ENCODE assay signal across 1 cellular context in the genomic region with DNA sequence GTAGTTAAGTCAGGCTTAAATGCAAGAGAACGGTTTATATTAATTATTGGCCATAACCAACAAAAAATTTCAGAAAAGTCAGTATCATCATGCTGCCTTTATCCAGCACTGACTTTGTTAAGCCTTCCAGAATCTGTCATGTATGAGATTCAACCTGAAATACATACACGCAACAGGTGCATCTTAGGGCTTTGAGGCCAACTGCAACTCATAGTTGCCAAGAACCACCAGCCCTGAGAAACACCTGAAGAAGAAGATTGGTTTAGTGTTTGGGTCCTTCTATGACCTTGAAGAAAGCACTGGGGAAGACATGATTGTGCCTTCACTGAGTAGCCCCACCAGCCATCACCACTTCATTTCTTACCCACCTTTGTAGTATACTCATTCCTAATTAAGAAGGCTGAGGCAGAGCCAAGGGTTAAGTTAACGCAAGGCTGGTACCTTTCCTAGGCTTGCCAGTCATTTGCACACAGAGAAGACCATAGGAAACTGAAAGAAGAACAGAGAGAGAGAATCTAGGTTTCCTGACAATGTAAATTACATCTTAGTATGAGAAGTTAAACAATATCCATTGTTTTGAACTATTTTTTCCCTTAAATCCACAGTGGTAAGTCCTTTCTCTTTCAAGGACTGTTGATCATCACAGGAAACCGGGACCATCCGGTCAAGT.
TF ChIP-seq lines count a peak whose summit lies in the region.

No MANE protein-coding gene starts in this region.

TF ChIP-seq in GM23338, 12 proteins besides CTCF, POLR2A, EP300 and RAD21 (continued from another document):
- TF ChIP-seq, protein P1, sequence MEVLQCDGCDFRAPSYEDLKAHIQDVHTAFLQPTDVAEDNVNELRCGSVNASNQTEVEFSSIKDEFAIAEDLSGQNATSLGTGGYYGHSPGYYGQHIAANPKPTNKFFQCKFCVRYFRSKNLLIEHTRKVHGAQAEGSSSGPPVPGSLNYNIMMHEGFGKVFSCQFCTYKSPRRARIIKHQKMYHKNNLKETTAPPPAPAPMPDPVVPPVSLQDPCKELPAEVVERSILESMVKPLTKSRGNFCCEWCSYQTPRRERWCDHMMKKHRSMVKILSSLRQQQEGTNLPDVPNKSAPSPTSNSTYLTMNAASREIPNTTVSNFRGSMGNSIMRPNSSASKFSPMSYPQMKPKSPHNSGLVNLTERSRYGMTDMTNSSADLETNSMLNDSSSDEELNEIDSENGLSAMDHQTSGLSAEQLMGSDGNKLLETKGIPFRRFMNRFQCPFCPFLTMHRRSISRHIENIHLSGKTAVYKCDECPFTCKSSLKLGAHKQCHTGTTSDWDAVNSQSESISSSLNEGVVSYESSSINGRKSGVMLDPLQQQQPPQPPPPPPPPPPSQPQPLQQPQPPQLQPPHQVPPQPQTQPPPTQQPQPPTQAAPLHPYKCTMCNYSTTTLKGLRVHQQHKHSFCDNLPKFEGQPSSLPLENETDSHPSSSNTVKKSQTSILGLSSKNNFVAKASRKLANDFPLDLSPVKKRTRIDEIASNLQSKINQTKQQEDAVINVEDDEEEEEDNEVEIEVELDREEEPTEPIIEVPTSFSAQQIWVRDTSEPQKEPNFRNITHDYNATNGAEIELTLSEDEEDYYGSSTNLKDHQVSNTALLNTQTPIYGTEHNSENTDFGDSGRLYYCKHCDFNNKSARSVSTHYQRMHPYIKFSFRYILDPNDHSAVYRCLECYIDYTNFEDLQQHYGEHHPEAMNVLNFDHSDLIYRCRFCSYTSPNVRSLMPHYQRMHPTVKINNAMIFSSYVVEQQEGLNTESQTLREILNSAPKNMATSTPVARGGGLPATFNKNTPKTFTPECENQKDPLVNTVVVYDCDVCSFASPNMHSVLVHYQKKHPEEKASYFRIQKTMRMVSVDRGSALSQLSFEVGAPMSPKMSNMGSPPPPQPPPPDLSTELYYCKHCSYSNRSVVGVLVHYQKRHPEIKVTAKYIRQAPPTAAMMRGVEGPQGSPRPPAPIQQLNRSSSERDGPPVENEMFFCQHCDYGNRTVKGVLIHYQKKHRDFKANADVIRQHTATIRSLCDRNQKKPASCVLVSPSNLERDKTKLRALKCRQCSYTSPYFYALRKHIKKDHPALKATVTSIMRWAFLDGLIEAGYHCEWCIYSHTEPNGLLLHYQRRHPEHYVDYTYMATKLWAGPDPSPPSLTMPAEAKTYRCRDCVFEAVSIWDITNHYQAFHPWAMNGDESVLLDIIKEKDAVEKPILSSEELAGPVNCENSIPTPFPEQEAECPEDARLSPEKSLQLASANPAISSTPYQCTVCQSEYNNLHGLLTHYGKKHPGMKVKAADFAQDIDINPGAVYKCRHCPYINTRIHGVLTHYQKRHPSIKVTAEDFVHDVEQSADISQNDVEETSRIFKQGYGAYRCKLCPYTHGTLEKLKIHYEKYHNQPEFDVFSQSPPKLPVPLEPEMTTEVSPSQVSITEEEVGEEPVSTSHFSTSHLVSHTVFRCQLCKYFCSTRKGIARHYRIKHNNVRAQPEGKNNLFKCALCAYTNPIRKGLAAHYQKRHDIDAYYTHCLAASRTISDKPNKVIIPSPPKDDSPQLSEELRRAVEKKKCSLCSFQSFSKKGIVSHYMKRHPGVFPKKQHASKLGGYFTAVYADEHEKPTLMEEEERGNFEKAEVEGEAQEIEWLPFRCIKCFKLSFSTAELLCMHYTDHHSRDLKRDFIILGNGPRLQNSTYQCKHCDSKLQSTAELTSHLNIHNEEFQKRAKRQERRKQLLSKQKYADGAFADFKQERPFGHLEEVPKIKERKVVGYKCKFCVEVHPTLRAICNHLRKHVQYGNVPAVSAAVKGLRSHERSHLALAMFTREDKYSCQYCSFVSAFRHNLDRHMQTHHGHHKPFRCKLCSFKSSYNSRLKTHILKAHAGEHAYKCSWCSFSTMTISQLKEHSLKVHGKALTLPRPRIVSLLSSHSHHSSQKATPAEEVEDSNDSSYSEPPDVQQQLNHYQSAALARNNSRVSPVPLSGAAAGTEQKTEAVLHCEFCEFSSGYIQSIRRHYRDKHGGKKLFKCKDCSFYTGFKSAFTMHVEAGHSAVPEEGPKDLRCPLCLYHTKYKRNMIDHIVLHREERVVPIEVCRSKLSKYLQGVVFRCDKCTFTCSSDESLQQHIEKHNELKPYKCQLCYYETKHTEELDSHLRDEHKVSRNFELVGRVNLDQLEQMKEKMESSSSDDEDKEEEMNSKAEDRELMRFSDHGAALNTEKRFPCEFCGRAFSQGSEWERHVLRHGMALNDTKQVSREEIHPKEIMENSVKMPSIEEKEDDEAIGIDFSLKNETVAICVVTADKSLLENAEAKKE (CRISPR knock-in tag; IDR thresholded peaks at IDR 0.05), result no peak
- TF ChIP-seq, protein P2, sequence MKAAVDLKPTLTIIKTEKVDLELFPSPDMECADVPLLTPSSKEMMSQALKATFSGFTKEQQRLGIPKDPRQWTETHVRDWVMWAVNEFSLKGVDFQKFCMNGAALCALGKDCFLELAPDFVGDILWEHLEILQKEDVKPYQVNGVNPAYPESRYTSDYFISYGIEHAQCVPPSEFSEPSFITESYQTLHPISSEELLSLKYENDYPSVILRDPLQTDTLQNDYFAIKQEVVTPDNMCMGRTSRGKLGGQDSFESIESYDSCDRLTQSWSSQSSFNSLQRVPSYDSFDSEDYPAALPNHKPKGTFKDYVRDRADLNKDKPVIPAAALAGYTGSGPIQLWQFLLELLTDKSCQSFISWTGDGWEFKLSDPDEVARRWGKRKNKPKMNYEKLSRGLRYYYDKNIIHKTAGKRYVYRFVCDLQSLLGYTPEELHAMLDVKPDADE (IDR thresholded peaks at IDR 0.05), result no peak
- no peak for TF ChIP-seq ZNF331 (CRISPR knock-in tag; IDR thresholded peaks at IDR 0.05; ENCODE audit: low read depth)
